In genomic region chr10:96089670-96090462, GRCh38 we compare ENCODE assay signal across 1 cellular context.
TF ChIP-seq lines count a peak whose summit lies in the region.

No MANE protein-coding gene starts in this region.

TF ChIP-seq in HepG2, 621 proteins besides CTCF, POLR2A, EP300 and RAD21 (continued from another document and continues in another):
- TF ChIP-seq ZNF646 (CRISPR knock-in tag; IDR thresholded peaks at IDR 0.05) (peak; percentile 69; the same call in 1 of the 2 replicates), JUND (CRISPR knock-in tag; IDR thresholded peaks at IDR 0.05) (no peak), HDAC1 (CRISPR knock-in tag; IDR thresholded peaks at IDR 0.05) (peak; percentile 90), ZNF484 (CRISPR knock-in tag; IDR thresholded peaks at IDR 0.05; ENCODE audit: borderline replicate concordance, low read depth) (no peak), ZNF251 (CRISPR knock-in tag; IDR thresholded peaks at IDR 0.05) (no peak), SATB2 (CRISPR knock-in tag; IDR thresholded peaks at IDR 0.05) (no peak; the same call in 1 of the 2 replicates), ZNF3 (CRISPR knock-in tag; IDR thresholded peaks at IDR 0.05) (0 out of 2 replicates have a peak, but pooled peaks have one; percentile 39), TGIF2 (CRISPR knock-in tag; IDR thresholded peaks at IDR 0.05) (peak; percentile 97), ZNF737 (CRISPR knock-in tag; IDR thresholded peaks at IDR 0.05; ENCODE audit: borderline replicate concordance) (peak; percentile 96; the same call in 1 of the 2 replicates), ZSCAN22 (CRISPR knock-in tag; IDR thresholded peaks at IDR 0.05) (no peak), ZNF326 (CRISPR knock-in tag; IDR thresholded peaks at IDR 0.05; ENCODE audit: borderline replicate concordance) (no peak), ZNF280B (CRISPR knock-in tag; IDR thresholded peaks at IDR 0.05; ENCODE audit: borderline replicate concordance) (peak; percentile 88; the same call in 1 of the 2 replicates), TERF1 (CRISPR knock-in tag; IDR thresholded peaks at IDR 0.05) (no peak), ZNF883 (CRISPR knock-in tag; IDR thresholded peaks at IDR 0.05; ENCODE audit: not compliant biosample characterization) (peak; percentile 61), ZMAT5 (CRISPR knock-in tag; IDR thresholded peaks at IDR 0.05; ENCODE audit: borderline replicate concordance, low read depth) (no peak), SRY (CRISPR knock-in tag; IDR thresholded peaks at IDR 0.05) (peak; percentile 25; the same call in 1 of the 2 replicates), U2AF2 (IDR thresholded peaks at IDR 0.05; ENCODE audit: low read depth, low read length) (no peak), TIGD3 (CRISPR knock-in tag; IDR thresholded peaks at IDR 0.05; ENCODE audit: borderline replicate concordance) (no peak), SSRP1 (CRISPR knock-in tag; IDR thresholded peaks at IDR 0.05) (0 out of 2 replicates have a peak, but pooled peaks have one; percentile 41), PCBP2 (optimal IDR thresholded peaks at IDR 0.05; ENCODE audit: low read depth, low read length, poor library complexity, severe bottlenecking) (no peak), KLF15 (CRISPR knock-in tag; IDR thresholded peaks at IDR 0.05; ENCODE audit: borderline replicate concordance) (0 out of 2 replicates have a peak, but pooled peaks have one; percentile 27), ZNF138 (CRISPR knock-in tag; IDR thresholded peaks at IDR 0.05; ENCODE audit: low read depth) (peak; percentile 82; the same call in 1 of the 2 replicates), ZNF609 (CRISPR knock-in tag; IDR thresholded peaks at IDR 0.05; ENCODE audit: borderline replicate concordance) (0 out of 2 replicates have a peak, but pooled peaks have one; percentile 21), SP140L (CRISPR knock-in tag; IDR thresholded peaks at IDR 0.05; ENCODE audit: borderline replicate concordance) (no peak; the same call in 1 of the 2 replicates), ZFP41 (CRISPR knock-in tag; IDR thresholded peaks at IDR 0.05; ENCODE audit: borderline replicate concordance) (no peak), ETV6 (CRISPR knock-in tag; conservative IDR thresholded peaks at IDR 0.05) (peak; percentile 90), SALL1 (CRISPR knock-in tag; IDR thresholded peaks at IDR 0.05) (peak; percentile 90), ZNF232 (CRISPR knock-in tag; IDR thresholded peaks at IDR 0.05; ENCODE audit: borderline replicate concordance) (0 out of 2 replicates have a peak, but pooled peaks have one; percentile 36), MED13 (CRISPR knock-in tag; IDR thresholded peaks at IDR 0.05) (no peak), HDAC2 (CRISPR knock-in tag; IDR thresholded peaks at IDR 0.05) (peak; percentile 62), CBX5 (CRISPR knock-in tag; IDR thresholded peaks at IDR 0.05; ENCODE audit: borderline replicate concordance) (peak; percentile 69; the same call in 1 of the 2 replicates), ZNF281 (CRISPR knock-in tag; IDR thresholded peaks at IDR 0.05; ENCODE audit: borderline replicate concordance) (no peak), ZBTB34 (CRISPR knock-in tag; IDR thresholded peaks at IDR 0.05) (no peak; the same call in 1 of the 2 replicates), IRF2 (CRISPR knock-in tag; IDR thresholded peaks at IDR 0.05) (peak; percentile 90), GFI1 (CRISPR knock-in tag; IDR thresholded peaks at IDR 0.05; ENCODE audit: borderline replicate concordance) (0 out of 2 replicates have a peak, but pooled peaks have one; percentile 19), SMAD9 (CRISPR knock-in tag; IDR thresholded peaks at IDR 0.05) (no peak)
